24 cellular contexts compared by ENCODE assay signal in genomic region chr2:140262908-140263307, GRCh38.
"Had no signal": no experiment of that assay in that cellular context is flagged by ENCODE, and none has a peak within 500 bp of the region (broad histone marks: within the 10 kb centered on the region; RNA-seq: fewer than 3 reads in every experiment).

No MANE protein-coding gene starts in this region.

- H3K27ac ChIP-seq: colonic mucosa, coronary artery, dorsolateral prefrontal cortex, epithelial cell of prostate, esophagus muscularis mucosa, esophagus squamous epithelium, foreskin keratinocyte, gastrocnemius medialis, gastroesophageal sphincter, heart left ventricle, heart right ventricle had no signal

- H3K27me3 ChIP-seq: colonic mucosa, dorsolateral prefrontal cortex, esophagus muscularis mucosa, esophagus squamous epithelium, foreskin keratinocyte, gastrocnemius medialis, gastroesophageal sphincter, heart left ventricle, heart right ventricle had no signal

- H3K4me3 ChIP-seq: colonic mucosa, coronary artery, dorsolateral prefrontal cortex, esophagus muscularis mucosa, esophagus squamous epithelium, gastrocnemius medialis, gastroesophageal sphincter, heart left ventricle, heart right ventricle had no signal

- DNase-seq: colonic mucosa; cortex of kidney; dermis blood vessel endothelial cell; effector CD4-positive, alpha-beta T cell; effector CD8-positive, alpha-beta T cell; effector memory CD4-positive, alpha-beta T cell; effector memory CD8-positive, alpha-beta T cell; endodermal cell; erythroblast; esophagus squamous epithelium; foreskin fibroblast; foreskin keratinocyte; foreskin melanocyte; gastrocnemius medialis; glutamatergic neuron; head of caudate nucleus; heart right ventricle had no signal

- H3K36me3 ChIP-seq: colonic mucosa, esophagus muscularis mucosa, esophagus squamous epithelium, gastrocnemius medialis, gastroesophageal sphincter, heart left ventricle, heart right ventricle had no signal

- H3K4me1 ChIP-seq: colonic mucosa, esophagus muscularis mucosa, esophagus squamous epithelium, gastrocnemius medialis, gastroesophageal sphincter, heart left ventricle, heart right ventricle had no signal

- H3K9me3 ChIP-seq: colonic mucosa, esophagus muscularis mucosa, esophagus squamous epithelium, gastrocnemius medialis, gastroesophageal sphincter, heart left ventricle, heart right ventricle had no signal

- ATAC-seq: effector memory CD8-positive, alpha-beta T cell; esophagus mucosa; foreskin keratinocyte; gastrocnemius medialis; gastroesophageal sphincter; heart left ventricle; heart right ventricle had no signal
